In the genomic region with DNA sequence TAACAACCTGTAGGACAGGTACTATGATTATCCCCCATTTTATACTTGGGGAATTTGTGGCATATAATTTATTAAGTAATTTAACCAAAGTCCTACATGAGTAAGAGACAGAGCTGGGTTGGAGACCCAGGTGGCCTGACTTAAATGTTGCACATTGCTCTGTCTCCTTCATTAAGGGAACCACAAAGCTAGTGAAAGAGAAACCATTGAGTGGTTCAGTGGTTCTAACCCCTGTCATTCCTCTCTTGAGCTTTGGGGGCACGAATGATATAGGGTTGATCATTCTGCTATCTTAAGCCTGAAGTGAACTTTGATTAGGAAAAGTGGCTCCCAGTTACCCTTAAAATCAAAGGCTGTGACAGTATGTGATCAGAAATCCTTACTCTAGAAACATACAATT, we compare ENCODE assay signal across 14 cellular contexts. TPM values are rescaled to one million over a fixed set of nuclear protein-coding genes. Genes with fewer than 3 reads are reported as not detected.
DNase-seq lines count a peak whose midpoint lies in the region; ATAC-seq and TF ChIP-seq lines count a peak whose summit lies in the region.
"Had no signal": no experiment of that assay in that cellular context is flagged by ENCODE, and none has a peak within 500 bp of the region (broad histone marks: within the 10 kb centered on the region; RNA-seq: fewer than 3 reads in every experiment).

No MANE protein-coding gene starts in this region.

- no peaks in the 10 kb centered on the region for H4K20me1 ChIP-seq in OCI-LY1 (ENCODE audit: insufficient read depth, low read length)

- intact Hi-C loops in upper lobe of right lung (cut with DNase I), result loop anchor here (10.0 kb wide), 1 partner anchor 620 kb away; no protein-coding TSS in a partner anchor

- H3K27me3 ChIP-seq in OCI-LY1 (ENCODE audit: insufficient read depth, low read length) (no peaks in the 10 kb centered on the region), upper lobe of right lung (no peaks in the 10 kb centered on the region)

- no peak overlapping the region for H3K4me3 ChIP-seq in OCI-LY1 (ENCODE audit: low read depth, low read length, poor library complexity, severe bottlenecking)
- H3K4me3 ChIP-seq in upper lobe of right lung, result no peak overlapping the region
- H3K4me3 ChIP-seq: GM23338 had no signal

- ATAC-seq in GM18502 (IDR thresholded peaks at IDR 0.05; ENCODE audit: poor library complexity, unreplicated experiment), result peak; percentile 82
- ATAC-seq in GM19468 (IDR thresholded peaks at IDR 0.05; ENCODE audit: extremely low read depth, unreplicated experiment), result peak; percentile 85
- ATAC-seq in HG03039 (IDR thresholded peaks at IDR 0.05; ENCODE audit: unreplicated experiment), result peak; percentile 75
- no peak for ATAC-seq in upper lobe of right lung
- ATAC-seq: GM23338, Right ventricle myocardium inferior, sciatic nerve had no signal

- peak overlapping the region; percentile 7; the same call in 1 of the 2 replicates for H3K4me2 ChIP-seq in OCI-LY1 (ENCODE audit: low read length)
- H3K4me2 ChIP-seq: GM23338 had no signal

- H3K9me3 ChIP-seq in OCI-LY1 (ENCODE audit: low read length) (peaks cover 4% of the 10 kb centered on the region), upper lobe of right lung (no peaks in the 10 kb centered on the region)

- no peak for TF ChIP-seq CTCF in OCI-LY1 (IDR thresholded peaks at IDR 0.05; ENCODE audit: low read length)
- TF ChIP-seq CTCF in upper lobe of right lung (IDR thresholded peaks at IDR 0.05), result no peak

- H3K36me3 ChIP-seq in OCI-LY1 (ENCODE audit: insufficient read depth, low read length) (no peaks in the 10 kb centered on the region), upper lobe of right lung (no peaks in the 10 kb centered on the region)

- no peak overlapping the region for H3K9ac ChIP-seq in OCI-LY1 (ENCODE audit: low read length)

- no peak overlapping the region for H2AFZ ChIP-seq in OCI-LY1 (ENCODE audit: low read length)
- H2AFZ ChIP-seq: GM23338 had no signal

- peak overlapping the region; percentile 42 for H3K27ac ChIP-seq in OCI-LY1 (ENCODE audit: low read depth, low read length, poor library complexity, severe bottlenecking)
- H3K27ac ChIP-seq in upper lobe of right lung, result no peak overlapping the region

- H3F3A ChIP-seq in OCI-LY1 (ENCODE audit: insufficient read depth, low read length), result no peaks in the 10 kb centered on the region

- H3K9me2 ChIP-seq in OCI-LY1 (ENCODE audit: low read depth, low read length), result no peaks in the 10 kb centered on the region

- DNase-seq in NCI-H524 treated with DMSO at 0.1 percent for 48 hours (lab: John Stamatoyannopoulos, UW) (no peak), upper lobe of right lung (no peak), iPS-NIHi7 (ENCODE audit: extremely low spot score) (no peak), NCI-H446 treated with DMSO at 0.1 percent for 48 hours (lab: John Stamatoyannopoulos, UW) (no peak)
- DNase-seq: activated CD4-positive, alpha-beta memory T cell treated with anti-CD3 and anti-CD28 coated beads, Interleukin-2, amount 10 ng/mL, durations not matched to agents 7 days and 5 days; mammary epithelial cell; NCI-H1092 had no signal

- peaks cover 6% of the 10 kb centered on the region; the same call in 1 of the 2 replicates for H3K79me2 ChIP-seq in OCI-LY1 (ENCODE audit: insufficient read depth, low read length)

- H3K4me1 ChIP-seq in OCI-LY1 (ENCODE audit: insufficient read depth, low read length, severe bottlenecking) (peaks cover 39% of the 10 kb centered on the region), upper lobe of right lung (no peaks in the 10 kb centered on the region)

RNA-seq across cellular contexts. Expression of gene MAP3K7CL, which starts 5.2 kb away (rescaled TPM):
- 7.6 TPM for total RNA-seq in upper lobe of right lung

RNA-seq across cellular contexts. Expression of gene CCT8, which starts 51.8 kb away (rescaled TPM):
- 111 TPM for total RNA-seq in upper lobe of right lung
